Comparison of ENCODE assay signal across 29 cellular contexts in genomic region chr3:47436180-47436579, GRCh38. TPM values are rescaled to one million over a fixed set of nuclear protein-coding genes. Genes with fewer than 3 reads are reported as not detected.
DNase-seq lines count a peak whose midpoint lies in the region; ATAC-seq, FAIRE-seq and TF ChIP-seq lines count a peak whose summit lies in the region.
"Had no signal": no experiment of that assay in that cellular context is flagged by ENCODE, and none has a peak within 500 bp of the region (broad histone marks: within the 10 kb centered on the region; RNA-seq: fewer than 3 reads in every experiment).

No MANE protein-coding gene starts in this region.

- H3K27me3 Mint-ChIP-seq in endodermal cell (ENCODE audit: insufficient read depth), result no peaks in the 10 kb centered on the region
- H3K27me3 Mint-ChIP-seq: CD4-positive, alpha-beta T cell had no signal

- TF ChIP-seq CTCF in endodermal cell (conservative IDR thresholded peaks at IDR 0.05) (no peak), right lobe of liver (IDR thresholded peaks at IDR 0.05) (no peak), spleen (IDR thresholded peaks at IDR 0.05 in 8 of 11, conservative IDR thresholded peaks at IDR 0.05 in 3 of 11) (no peak), body of pancreas (IDR thresholded peaks at IDR 0.05) (no peak)

- H3K27me3 ChIP-seq in endodermal cell (ENCODE audit: control insufficient read depth, insufficient read depth, low read length, poor library complexity, severe bottlenecking) (no peaks in the 10 kb centered on the region), right lobe of liver (no peaks in the 10 kb centered on the region), spleen (replicated peaks in 1 of 7) (no peaks in the 10 kb centered on the region), body of pancreas (no peaks in the 10 kb centered on the region)
- H3K27me3 ChIP-seq: BLaER1 treated with 17β-estradiol and CSF1 and Interleukin-3, amounts not matched to agents 10 nM and 100 nM; MG63 had no signal

- H3K9ac ChIP-seq in endodermal cell (ENCODE audit: extremely low read depth, low read length, poor library complexity, severe bottlenecking), result no peak overlapping the region
- H3K9ac ChIP-seq: BLaER1 treated with 17β-estradiol and CSF1 and Interleukin-3, amounts not matched to agents 10 nM and 100 nM had no signal

- DNase-seq in GM12892 (ENCODE audit: insufficient read length) (no peak), endodermal cell (peak; percentile 10), right lobe of liver (no peak), spleen (peak; percentile 20), kidney glomerular epithelial cell (lab: John Stamatoyannopoulos, UW) (no peak), body of pancreas (no peak), DMS53 treated with DMSO at 0.1 percent for 48 hours (lab: John Stamatoyannopoulos, UW; ENCODE audit: unreplicated experiment) (no peak)
- DNase-seq: AML-193; CD4-positive, alpha-beta T cell; COR-L47; DMS53; GOT3; HFFc6; IMR-90; KG1; MG63; NCI-H1105 treated with DMSO at 0.1 percent for 48 hours; NCI-H146; NCI-H1930; NCI-H2107; NCI-H446; NCI-H524 treated with DMSO at 0.1 percent for 48 hours; NCI-H774; PC-9; Right ventricle myocardium superior had no signal

- H3K36me3 Mint-ChIP-seq in endodermal cell (ENCODE audit: low read depth), result peaks cover 57% of the 10 kb centered on the region

- no peak overlapping the region for H3K27ac ChIP-seq in endodermal cell (ENCODE audit: low read depth, low read length)
- H3K27ac ChIP-seq in right lobe of liver, result peak overlapping the region in 1 of 3 donors; percentile 30
- H3K27ac ChIP-seq in spleen, result no peak overlapping the region
- H3K27ac ChIP-seq in body of pancreas, result no peak overlapping the region
- H3K27ac ChIP-seq: BLaER1 treated with 17β-estradiol and CSF1 and Interleukin-3, amounts not matched to agents 10 nM and 100 nM; PC-9 had no signal

- intact Hi-C loops in right lobe of liver (cut with DNase I), result no loop called here
- intact Hi-C loops in spleen (cut with DNase I; ENCODE audit: low total_unique reads), result no loop called here
- intact Hi-C loops in body of pancreas (cut with DNase I), result loop anchor here (5.0 kb wide), 1 partner anchor 36 kb away; no protein-coding TSS in a partner anchor

- no peaks in the 10 kb centered on the region for H3K4me1 Mint-ChIP-seq in endodermal cell

- H3K9me3 ChIP-seq in endodermal cell (ENCODE audit: control insufficient read depth, low read length), result no peaks in the 10 kb centered on the region
- H3K9me3 ChIP-seq in right lobe of liver, result no peaks in the 10 kb centered on the region
- no peaks in the 10 kb centered on the region for H3K9me3 ChIP-seq in spleen
- H3K9me3 ChIP-seq in body of pancreas, result no peaks in the 10 kb centered on the region
- H3K9me3 ChIP-seq: BLaER1 treated with 17β-estradiol and CSF1 and Interleukin-3, amounts not matched to agents 10 nM and 100 nM; HAP-1; MG63 had no signal

- no peak overlapping the region for H3K4me3 Mint-ChIP-seq in endodermal cell
- H3K4me3 Mint-ChIP-seq: CD4-positive, alpha-beta T cell; HFFc6 had no signal

- FAIRE-seq in GM12892 (lab: Jason Lieb, UNC), result peak; percentile 61
- FAIRE-seq: A204.1, G401.6 had no signal

- no peak overlapping the region for H3K27ac Mint-ChIP-seq in endodermal cell
- H3K27ac Mint-ChIP-seq: CD4-positive, alpha-beta T cell; HFFc6 had no signal

- ATAC-seq in right lobe of liver (peak; percentile 12 to 56 (median 50)), body of pancreas (no peak)

- H3K9me3 Mint-ChIP-seq in endodermal cell, result no peaks in the 10 kb centered on the region
- H3K9me3 Mint-ChIP-seq: CD4-positive, alpha-beta T cell; HFFc6 had no signal

- H3K4me1 ChIP-seq in endodermal cell (ENCODE audit: control insufficient read depth, insufficient read depth, low read length), result no peaks in the 10 kb centered on the region
- peaks cover 0 to 29% (median 9%) of the 10 kb centered on the region in 4 donors for H3K4me1 ChIP-seq in right lobe of liver
- peaks cover 0 to under 1% (median 0%) of the 10 kb centered on the region in 6 donors for H3K4me1 ChIP-seq in spleen
- H3K4me1 ChIP-seq in body of pancreas, result peaks cover 1% of the 10 kb centered on the region
- H3K4me1 ChIP-seq: HAP-1 had no signal

- H3K36me3 ChIP-seq in endodermal cell (ENCODE audit: control insufficient read depth, insufficient read depth, low read length) (peaks cover 57% of the 10 kb centered on the region), right lobe of liver (peaks cover 0 to 40% (median 12%) of the 10 kb centered on the region in 4 donors), spleen (peaks cover 0 to 97% (median 65%) of the 10 kb centered on the region in 6 donors), body of pancreas (replicated peaks in 1 of 2; ENCODE audit: insufficient read depth in 1 of 2, low read depth in 2 of 2) (peaks cover 0 to 8% of the 10 kb centered on the region in 2 donors)

- WGBS in endodermal cell (ENCODE audit: insufficient coverage in 1 of 2, insufficient read length in 1 of 2), 2 experiments, result 96 to 98% methylated on average over 5 of the region's 5 CpGs
- 37% methylated on average over 5 of the region's 5 CpGs for WGBS in right lobe of liver (ENCODE audit: insufficient coverage, low coverage, low lambda C conversion rate, missing lambda C conversion rate)
- 76 to 95% (median 89%) methylated on average over 5 of the region's 5 CpGs for WGBS in spleen, 5 donors
- whole genome bisulfite sequencing in body of pancreas, 2 donors, result 86% methylated on average over 5 of the region's 5 CpGs

- H3K4me3 ChIP-seq in endodermal cell (ENCODE audit: low read length), result no peak overlapping the region
- no peak overlapping the region for H3K4me3 ChIP-seq in right lobe of liver
- no peak overlapping the region for H3K4me3 ChIP-seq in spleen
- H3K4me3 ChIP-seq in body of pancreas, result no peak overlapping the region
- H3K4me3 ChIP-seq: BLaER1 treated with 17β-estradiol and CSF1 and Interleukin-3, amounts not matched to agents 10 nM and 100 nM; HAP-1; MG63; PC-9 had no signal

- TF ChIP-seq POLR2A in GM12892 (IDR thresholded peaks at IDR 0.05; ENCODE audit: low read depth, low read length) (no peak), right lobe of liver (IDR thresholded peaks at IDR 0.05) (no peak), spleen (IDR thresholded peaks at IDR 0.05) (no peak), body of pancreas (IDR thresholded peaks at IDR 0.05) (no peak)

RNA-seq across cellular contexts. Expression of gene SCAP, which starts 39.6 kb away (rescaled TPM):
- polyA plus RNA-seq in GM12892 (2012; ENCODE audit: missing spikeins), result 18.5 TPM
- total RNA-seq in endodermal cell, result 100 to 1,000 TPM; 103 to 105 TPM
- polyA plus RNA-seq in endodermal cell (2013, experiment 1 of 2), result 75.2 TPM
- 61.0 TPM for polyA plus RNA-seq in endodermal cell (2013, experiment 2 of 2)
- total RNA-seq in right lobe of liver, result 10 to 100 TPM; 48.8 to 85.1 (median 78.9) TPM
- 100 to 1,000 TPM in 3 of 7 donors, 10 to 100 TPM in 4; 70.9 to 116 (median 97.8) TPM for total RNA-seq in spleen
- 10 to 100 TPM; 17.8 to 45.1 (median 29.4) TPM for polyA plus RNA-seq in spleen
- 100 to 1,000 TPM in 1 of 2 donors, 10 to 100 TPM in 1; 56.6 to 122 TPM for total RNA-seq in body of pancreas

RNA-seq across cellular contexts. Expression of gene PTPN23, which starts 55.4 kb away (rescaled TPM):
- 6.1 TPM for polyA plus RNA-seq in GM12892 (2012; ENCODE audit: missing spikeins)
- total RNA-seq in endodermal cell (10 to 100 TPM; 44.2 to 54.1 TPM), right lobe of liver (10 to 100 TPM; 14.9 to 25.8 (median 16.9) TPM), spleen (100 to 1,000 TPM in 1 of 7 donors, 10 to 100 TPM in 6; 27.8 to 195 (median 49.8) TPM), body of pancreas (100 to 1,000 TPM in 1 of 2 donors, 10 to 100 TPM in 1; 28.5 to 301 TPM)
- polyA plus RNA-seq in endodermal cell (2013, experiment 1 of 2), result 40.5 TPM
- polyA plus RNA-seq in endodermal cell (2013, experiment 2 of 2), result 32.4 TPM
- 10 to 100 TPM in 1 of 3 donors, 1 to 10 TPM in 2; 5.0 to 19.1 (median 8.0) TPM for polyA plus RNA-seq in spleen

Comparison
In these comparisons a context has a peak if more than half of its experiments do, and no peak if none do; other contexts are left out.
1. DNase-seq: peak in endodermal cell (single experiment) and spleen (single experiment); none in GM12892 (single experiment), right lobe of liver (0 of 3), kidney glomerular epithelial cell (single experiment), body of pancreas (0 of 4) and DMS53 treated with DMSO at 0.1 percent for 48 hours (single experiment).